Comparison of ENCODE assay signal across 1 cellular context in genomic region chrX:154014429-154015380, GRCh38.
A peak's percentile ranks its signal among the peaks of the same experiment; 100 is the strongest.
TF ChIP-seq lines count a peak whose summit lies in the region.

No MANE protein-coding gene starts in this region.

TF ChIP-seq in HEK293, 187 proteins besides CTCF, POLR2A, EP300 and RAD21:
- TF ChIP-seq GLIS2 (tag by site-specific recombination; IDR thresholded peaks at IDR 0.05) (peak; percentile 20; the same call in 1 of the 2 replicates), GLIS1 (tag by site-specific recombination; IDR thresholded peaks at IDR 0.05) (peak; percentile 49), ZNF132 (tag by site-specific recombination; IDR thresholded peaks at IDR 0.05; ENCODE audit: borderline replicate concordance) (no peak), ZNF324 (tag by site-specific recombination; IDR thresholded peaks at IDR 0.05) (no peak), ZFP3 (tag by site-specific recombination; IDR thresholded peaks at IDR 0.05; ENCODE audit: low read depth) (no peak), ZNF658 (tag by site-specific recombination; IDR thresholded peaks at IDR 0.05) (no peak), ZSCAN16 (tag by site-specific recombination; IDR thresholded peaks at IDR 0.05) (no peak), ZSCAN30 (tag by site-specific recombination; IDR thresholded peaks at IDR 0.05) (no peak), ZIC2 (tag by site-specific recombination; IDR thresholded peaks at IDR 0.05) (peak; percentile 84)
